ENCODE assay signal across 12 cellular contexts in genomic region chr1:27567183-27567526, GRCh38. TPM values are rescaled to one million over a fixed set of nuclear protein-coding genes. Genes with fewer than 3 reads are reported as not detected.
DNase-seq lines count a peak whose midpoint lies in the region; ATAC-seq and TF ChIP-seq lines count a peak whose summit lies in the region.
"Had no signal": no experiment of that assay in that cellular context is flagged by ENCODE, and none has a peak within 500 bp of the region (broad histone marks: within the 10 kb centered on the region; RNA-seq: fewer than 3 reads in every experiment).

No MANE protein-coding gene starts in this region.

- POLR2A ChIA-PET in Panc1 (lab: Charles Lee), result interaction anchor here (0.6 kb wide), 2 partner anchors 37 to 131 kb away, joined by 3 to 4 read pairs; partner anchors contain the start of gene AHDC1

- no peaks in the 10 kb centered on the region for H3K27me3 ChIP-seq in Panc1 (ENCODE audit: control insufficient read depth, insufficient read depth, low read length)

- no peaks in the 10 kb centered on the region for H3K9me3 ChIP-seq in Panc1 (ENCODE audit: control insufficient read depth, insufficient read depth, low read depth, low read length)

- H3K36me3 ChIP-seq in Panc1 (ENCODE audit: control insufficient read depth, insufficient read depth, low read length), result no peaks in the 10 kb centered on the region

- peaks cover 90% of the 10 kb centered on the region for H3K4me1 ChIP-seq in Panc1 (ENCODE audit: control insufficient read depth, insufficient read depth, low read length)

- TF ChIP-seq CTCF in Panc1 (IDR thresholded peaks at IDR 0.05), result no peak

- intact Hi-C loops in Panc1 (cut with micrococcal nuclease; ENCODE audit: unreplicated experiment), result loop anchor here (5.0 kb wide), 1 partner anchor 35 kb away; the partner anchor contains the start of gene AHDC1

- H3K27ac ChIP-seq in Panc1 (ENCODE audit: low read length) (peak overlapping the region; percentile 94), cingulate gyrus (ENCODE audit: low read depth, low read length) (peak overlapping the region; percentile 89), substantia nigra (ENCODE audit: low read depth, low read length, poor library complexity, severe bottlenecking) (peak overlapping the region; percentile 18)

- no peak for ATAC-seq in Panc1
- ATAC-seq in HG03460 (IDR thresholded peaks at IDR 0.05; ENCODE audit: unreplicated experiment), result no peak
- no peak for ATAC-seq in GM19397 (IDR thresholded peaks at IDR 0.05; ENCODE audit: unreplicated experiment)

- in situ Hi-C loops in Panc1 (cut with HindIII; ENCODE audit: low pct_unique_long_range_greater_than_20kb, low sequenced_read_pairs), result no loop called here

- DNase-seq in Panc1 (ENCODE audit: low read depth, low spot score) (no peak), midbrain (lab: John Stamatoyannopoulos, UW) (peak; percentile 15), substantia nigra (lab: John Stamatoyannopoulos, UW) (peak in 9 of 49 donors; percentile 21 to 45 (median 42)), NOMO-1 treated with dmso at 0.1 percent for 144 hours (lab: John Stamatoyannopoulos, UW; ENCODE audit: unreplicated experiment) (no peak), AG20443 (ENCODE audit: low spot score) (no peak)
- DNase-seq: activated CD4-positive, alpha-beta T cell treated with anti-CD3 and anti-CD28 coated beads, Interleukin-2, amount 10 ng/mL, durations not matched to agents 24 days and 14 days; activated gamma-delta T cell; COR-L47; stimulated activated CD4-positive, alpha-beta T cell treated with anti-CD3 and anti-CD28 coated beads, Interleukin-4, amount 100 ng/mL, for 1 hour had no signal

- H3K4me3 ChIP-seq in Panc1 (ENCODE audit: low read depth in 2 of 2, low read length in 2 of 2), result no peak overlapping the region

- no TSS peak for BruUV-seq in Panc1 (replicated peaks; lab: Mats Ljungman, UMichigan)

- CTCF ChIA-PET in Panc1 (lab: Charles Lee), result interaction anchor here (7.6 kb wide), 1 partner anchor 11 kb away, joined by 46 read pairs; no protein-coding TSS in a partner anchor

RNA-seq across cellular contexts. Expression of gene AHDC1, which starts 36.8 kb away (rescaled TPM):
- total RNA-seq in Panc1 (2021; ENCODE audit: unreplicated experiment), result 47.1 TPM
- polyA plus RNA-seq in Panc1 (2012; ENCODE audit: insufficient read length), result 35.8 TPM

Comparison
In these comparisons a context has a peak if more than half of its experiments do, and no peak if none do; other contexts are left out.
1. H3K27ac ChIP-seq: peak in every context shown above with its lines; median percentile 94 in Panc1; 89 in cingulate gyrus; 18 in substantia nigra.